ENCODE assay signal across 29 cellular contexts in the genomic region with DNA sequence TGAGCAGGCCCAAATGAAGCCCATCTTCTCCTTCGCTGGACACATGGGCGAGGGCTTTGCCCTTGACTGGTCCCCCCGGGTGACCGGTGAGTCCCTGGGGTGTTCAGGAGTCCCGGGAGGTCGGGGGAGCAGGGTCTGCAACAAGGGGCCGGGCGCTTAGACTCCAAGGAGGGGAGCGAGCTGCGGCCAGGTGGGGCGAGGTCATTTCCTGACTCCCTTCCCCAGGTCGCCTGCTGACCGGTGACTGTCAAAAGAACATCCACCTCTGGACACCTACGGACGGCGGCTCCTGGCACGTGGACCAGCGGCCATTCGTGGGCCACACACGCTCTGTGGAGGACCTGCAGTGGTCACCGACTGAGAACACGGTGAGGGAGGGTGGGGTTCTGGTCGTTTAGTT. TPM values are rescaled to one million over a fixed set of nuclear protein-coding genes. Genes with fewer than 3 reads are reported as not detected.
"Had no signal": no experiment of that assay in that cellular context is flagged by ENCODE, and none has a peak within 500 bp of the region (broad histone marks: within the 10 kb centered on the region; RNA-seq: fewer than 3 reads in every experiment).

No MANE protein-coding gene starts in this region.

- H3K27me3 ChIP-seq: SJCRH30 had no signal

- FAIRE-seq: bronchial epithelial cell had no signal

- ATAC-seq: activated CD8-positive, alpha-beta memory T cell treated with anti-CD3 and anti-CD28 coated beads, Interleukin-2, amount 10 ng/mL, durations not matched to agents 7 days and 5 days; activated naive CD8-positive, alpha-beta T cell treated with anti-CD3 and anti-CD28 coated beads, Interleukin-2, amount 50 U/mL, for 24 hours; Panc1; T-cell had no signal

- H3K4me3 ChIP-seq: SJCRH30, SK-N-MC had no signal

- H3K27ac ChIP-seq: SJCRH30, SK-N-MC, WERI-Rb-1 had no signal

- H3K4me1 ChIP-seq: SJCRH30 had no signal

- DNase-seq: activated CD4-positive, alpha-beta memory T cell treated with anti-CD3 and anti-CD28 coated beads, Interleukin-2, amount 10 ng/mL, durations not matched to agents 7 days and 5 days; activated CD4-positive, alpha-beta T cell treated with anti-CD3 and anti-CD28 coated beads for 1 hour; activated CD4-positive, alpha-beta T cell treated with anti-CD3 and anti-CD28 coated beads for 48 hours; activated CD4-positive, CD25-positive, alpha-beta regulatory T cell; activated CD8-positive, alpha-beta memory T cell treated with anti-CD3 and anti-CD28 coated beads for 24 hours; activated CD8-positive, alpha-beta memory T cell treated with anti-CD3 and anti-CD28 coated beads, Interleukin-2, amount 10 ng/mL, durations not matched to agents 7 days and 5 days; activated CD8-positive, alpha-beta memory T cell treated with anti-CD3 and anti-CD28 coated beads, Interleukin-2, amount 50 U/mL, for 48 hours; activated effector memory CD4-positive, alpha-beta T cell treated with Interleukin-2 at 50 U/mL for 16 hours; activated naive CD4-positive, alpha-beta T cell treated with anti-CD3 and anti-CD28 coated beads, Interleukin-2, amount 10 ng/mL, durations not matched to agents 7 days and 5 days; activated naive CD8-positive, alpha-beta T cell treated with anti-CD3 and anti-CD28 coated beads, Interleukin-2, amount 50 U/mL, for 24 hours; activated T-cell treated with anti-CD3 and anti-CD28 coated beads, Interleukin-2, amount 50 U/mL, for 48 hours; anterior cingulate cortex; cerebellar nuclear complex; Karpas-422; NCI-H1105; NCI-H1417 treated with DMSO at 0.1 percent for 48 hours; NCI-H2081; NCI-H2171 treated with DMSO at 0.1 percent for 48 hours; NCI-H226; NCI-H524 treated with DMSO at 0.1 percent for 48 hours; SHP77; SJCRH30; T-cell; T-helper 2 cell; T1000; WERI-Rb-1 had no signal

- H3K9me3 ChIP-seq: SJCRH30 had no signal

RNA-seq across cellular contexts. Expression of a gene that starts 57.0 kb away (rescaled TPM):
- total RNA-seq: SJCRH30 had no signal
